ENCODE assay signal across 10 cellular contexts in genomic region chr11:118618115-118618990, GRCh38. TPM values are rescaled to one million over a fixed set of nuclear protein-coding genes. Genes with fewer than 3 reads are reported as not detected.
DNase-seq lines count a peak whose midpoint lies in the region; ATAC-seq and TF ChIP-seq lines count a peak whose summit lies in the region.
"Had no signal": no experiment of that assay in that cellular context is flagged by ENCODE, and none has a peak within 500 bp of the region (broad histone marks: within the 10 kb centered on the region; RNA-seq: fewer than 3 reads in every experiment).

No MANE protein-coding gene starts in this region.

- H3K27me3 ChIP-seq in BJ (ENCODE audit: control insufficient read depth, insufficient read depth, low read length), result no peaks in the 10 kb centered on the region
- no peaks in the 10 kb centered on the region for H3K27me3 ChIP-seq in gastroesophageal sphincter
- H3K27me3 ChIP-seq in parathyroid adenoma (ENCODE audit: control insufficient read depth, insufficient read depth, low read length), result no peaks in the 10 kb centered on the region

- no peaks in the 10 kb centered on the region for H3K9me3 ChIP-seq in gastroesophageal sphincter
- no peaks in the 10 kb centered on the region for H3K9me3 ChIP-seq in parathyroid adenoma (ENCODE audit: control insufficient read depth, low read length)

- 31 to 46% methylated on average over 5 to 6 of the region's 11 CpGs for WGBS in gastroesophageal sphincter (ENCODE audit: low coverage in 1 of 2), 2 donors

- peaks cover 4 to 5% of the 10 kb centered on the region in 2 donors for H3K4me1 Mint-ChIP-seq in effector memory CD8-positive, alpha-beta T cell (ENCODE audit: low read depth in 2 of 2)

- H3K4me2 ChIP-seq in parathyroid adenoma (ENCODE audit: low read length), result no peak overlapping the region

- TF ChIP-seq CTCF in BJ (IDR thresholded peaks at IDR 0.05; ENCODE audit: insufficient read depth, low read depth, low read length) (no peak), gastroesophageal sphincter (IDR thresholded peaks at IDR 0.05) (no peak), parathyroid adenoma (IDR thresholded peaks at IDR 0.05) (no peak)

- H3K4me1 ChIP-seq in gastroesophageal sphincter (peaks cover 3 to 87% (median 45%) of the 10 kb centered on the region in 3 donors), parathyroid adenoma (peaks cover 11% of the 10 kb centered on the region)

- no peaks in the 10 kb centered on the region for H3K36me3 Mint-ChIP-seq in effector memory CD8-positive, alpha-beta T cell (ENCODE audit: insufficient read depth)

- POLR2A ChIA-PET in BJ (lab: Charles Lee), result interaction anchor here (1.7 to 2.3 kb wide), 2 partner anchors 9 to 12 kb away, joined by 8 to 20 read pairs; partner anchors contain the start of gene PHLDB1

- H3K27ac ChIP-seq in gastroesophageal sphincter, result peak overlapping the region; percentile 11 to 95 (median 88)
- H3K27ac ChIP-seq in parathyroid adenoma, result peak overlapping the region; percentile 69

- CTCF ChIA-PET in BJ (lab: Yijun Ruan, JAX), result interaction anchor here (0.9 to 8.2 kb wide), 4 partner anchors 12 to 46 kb away, joined by 3 to 71 read pairs (median 10); partner anchors contain the start of gene PHLDB1

- no peak overlapping the region for H2AFZ ChIP-seq in parathyroid adenoma

- H3K36me3 ChIP-seq in BJ (ENCODE audit: control insufficient read depth, insufficient read depth, low read length), result peaks cover 28% of the 10 kb centered on the region
- H3K36me3 ChIP-seq in gastroesophageal sphincter, result peaks cover 0 to 41% of the 10 kb centered on the region in 2 donors
- no peaks in the 10 kb centered on the region for H3K36me3 ChIP-seq in parathyroid adenoma (ENCODE audit: control insufficient read depth, insufficient read depth, low read length)

- H3K79me2 ChIP-seq in parathyroid adenoma, result no peaks in the 10 kb centered on the region

- no peak for TF ChIP-seq EP300 in gastroesophageal sphincter (IDR thresholded peaks at IDR 0.05)

- no peak overlapping the region for H3K9ac ChIP-seq in parathyroid adenoma

- H3K4me3 ChIP-seq in BJ (ENCODE audit: low read depth, low read length) (no peak overlapping the region), gastroesophageal sphincter (no peak overlapping the region), parathyroid adenoma (ENCODE audit: low read depth, low read length) (no peak overlapping the region)

- no peak overlapping the region for H3K4me3 Mint-ChIP-seq in effector memory CD8-positive, alpha-beta T cell

- peak; percentile 83 for DNase-seq in BJ (ENCODE audit: low read depth)
- DNase-seq in ureter (ENCODE audit: low spot score), result no peak
- DNase-seq in cerebellar cortex (ENCODE audit: low spot score), result no peak
- no peak for DNase-seq in HUDEP-2 (lab: John Stamatoyannopoulos, UW; ENCODE audit: unreplicated experiment in 76 of 76)
- DNase-seq in effector memory CD8-positive, alpha-beta T cell, result no peak

- peaks cover 16 to 28% of the 10 kb centered on the region in 2 donors for H3K27me3 Mint-ChIP-seq in effector memory CD8-positive, alpha-beta T cell

- H3K27ac Mint-ChIP-seq in effector memory CD8-positive, alpha-beta T cell, result no peak overlapping the region

- no peak for TF ChIP-seq POLR2A in gastroesophageal sphincter (IDR thresholded peaks at IDR 0.05)

- ATAC-seq in SK-N-SH treated with all-trans-retinoic acid at 6 μM for 48 hours, result peak; percentile 32
- peak; percentile 60 for ATAC-seq in gastroesophageal sphincter
- no peak for ATAC-seq in effector memory CD8-positive, alpha-beta T cell (replicated peaks)
- ATAC-seq: esophagus mucosa, Panc1 had no signal

- H3K9me3 Mint-ChIP-seq in effector memory CD8-positive, alpha-beta T cell, result no peaks in the 10 kb centered on the region

TF ChIP-seq in SK-N-SH treated with all-trans-retinoic acid at 6 μM for 48 hours, 23 proteins besides CTCF, POLR2A, EP300 and RAD21:
- TF ChIP-seq PATZ1 (CRISPR knock-in tag; IDR thresholded peaks at IDR 0.05; ENCODE audit: borderline replicate concordance) (no peak), TSHZ2 (CRISPR knock-in tag; IDR thresholded peaks at IDR 0.05) (peak; percentile 35; the same call in 1 of the 2 replicates), ZFP30 (CRISPR knock-in tag; IDR thresholded peaks at IDR 0.05) (no peak), CSDC2 (CRISPR knock-in tag; IDR thresholded peaks at IDR 0.05) (peak; percentile 37; the same call in 1 of the 2 replicates), ISL1 (CRISPR knock-in tag; IDR thresholded peaks at IDR 0.05) (0 out of 2 replicates have a peak, but pooled peaks have one; percentile 14)

RNA-seq across cellular contexts. Expression of gene PHLDB1, which starts 10.9 kb away (rescaled TPM):
- 51.1 and 74.7 TPM in 2 replicates for polyA plus RNA-seq in BJ (2011; rRNA removed)
- polyA minus RNA-seq in BJ (2011; rRNA and poly(A)+ RNA removed), result 75.4 and 90.5 TPM in 2 replicates
- total RNA-seq in gastroesophageal sphincter (100 to 1,000 TPM in 2 of 4 donors, 10 to 100 TPM in 2; 45.8 to 144 (median 101) TPM), ureter (93.1 TPM)

RNA-seq across cellular contexts. Expression of gene ARCN1, which starts 46.1 kb away (rescaled TPM):
- 206 and 286 TPM in 2 replicates for polyA plus RNA-seq in BJ (2011; rRNA removed)
- polyA minus RNA-seq in BJ (2011; rRNA and poly(A)+ RNA removed), result 106 and 126 TPM in 2 replicates
- total RNA-seq in gastroesophageal sphincter (100 to 1,000 TPM in 3 of 4 donors, 10 to 100 TPM in 1; 84.9 to 141 (median 128) TPM), ureter (118 TPM)

RNA-seq across cellular contexts. Expression of gene IFT46, which starts 52.6 kb away (rescaled TPM):
- polyA plus RNA-seq in BJ (2011; rRNA removed), result 34.8 and 41.4 TPM in 2 replicates
- polyA minus RNA-seq in BJ (2011; rRNA and poly(A)+ RNA removed), result 13.6 and 20.9 TPM in 2 replicates
- total RNA-seq in gastroesophageal sphincter, result 10 to 100 TPM; 23.5 to 30.8 (median 27.7) TPM
- 26.7 TPM for total RNA-seq in ureter
